ENCODE assay signal across 18 cellular contexts in genomic region chr5:161077895-161078566, GRCh38.
DNase-seq lines count a peak whose midpoint lies in the region; ATAC-seq, FAIRE-seq and TF ChIP-seq lines count a peak whose summit lies in the region.
"Had no signal": no experiment of that assay in that cellular context is flagged by ENCODE, and none has a peak within 500 bp of the region (broad histone marks: within the 10 kb centered on the region; RNA-seq: fewer than 3 reads in every experiment).

No MANE protein-coding gene starts in this region.

- TF ChIP-seq CTCF in nephron (IDR thresholded peaks at IDR 0.05; ENCODE audit: unreplicated experiment in 3 of 3): no peak

- H3K9me3 Mint-ChIP-seq in nephron: peaks cover 7% of the 10 kb centered on the region
- H3K9me3 Mint-ChIP-seq in activated T-helper 17 cell treated with anti-CD3 and anti-CD28 coated beads, Interleukin-2, amount 50 U/mL, for 72 hours: no peaks in the 10 kb centered on the region
- H3K9me3 Mint-ChIP-seq: HFFc6 had no signal

- no peaks in the 10 kb centered on the region for H3K36me3 Mint-ChIP-seq in nephron (ENCODE audit: low read depth)
- H3K36me3 Mint-ChIP-seq in activated T-helper 17 cell treated with anti-CD3 and anti-CD28 coated beads, Interleukin-2, amount 50 U/mL, for 72 hours (ENCODE audit: low read depth): no peaks in the 10 kb centered on the region
- H3K36me3 Mint-ChIP-seq: CD4-positive, CD25-positive, alpha-beta regulatory T cell; CD8-positive, alpha-beta T cell had no signal

- DNase-seq in GM18507 (ENCODE audit: extremely low spot score, insufficient read length, low read depth): no peak
- DNase-seq: Caco-2; CD4-positive, CD25-positive, alpha-beta regulatory T cell; CD8-positive, alpha-beta T cell; DMS153; DND-41; GOT3; HFFc6 had no signal

- peak; percentile 21 for ATAC-seq in HG03432 (IDR thresholded peaks at IDR 0.05; ENCODE audit: unreplicated experiment)
- ATAC-seq in HG02885 (IDR thresholded peaks at IDR 0.05; ENCODE audit: poor library complexity, unreplicated experiment): no peak
- no peak for ATAC-seq in GM18868 (IDR thresholded peaks at IDR 0.05; ENCODE audit: unreplicated experiment)
- ATAC-seq in activated T-helper 17 cell treated with anti-CD3 and anti-CD28 coated beads, Interleukin-2, amount 50 U/mL, for 72 hours (replicated peaks): no peak
- ATAC-seq: CD8-positive, alpha-beta T cell had no signal

- peak overlapping the region in 2 of 3 experiments; percentile 47 to 84 for H3K27ac Mint-ChIP-seq in nephron
- no peak overlapping the region for H3K27ac Mint-ChIP-seq in activated T-helper 17 cell treated with anti-CD3 and anti-CD28 coated beads, Interleukin-2, amount 50 U/mL, for 72 hours
- H3K27ac Mint-ChIP-seq: B cell; CD4-positive, CD25-positive, alpha-beta regulatory T cell; CD8-positive, alpha-beta T cell; HFFc6 had no signal

- no peaks in the 10 kb centered on the region for H3K4me1 Mint-ChIP-seq in nephron
- no peaks in the 10 kb centered on the region for H3K4me1 Mint-ChIP-seq in activated T-helper 17 cell treated with anti-CD3 and anti-CD28 coated beads, Interleukin-2, amount 50 U/mL, for 72 hours
- H3K4me1 Mint-ChIP-seq: B cell; CD4-positive, CD25-positive, alpha-beta regulatory T cell had no signal

- H3K27me3 Mint-ChIP-seq in nephron (ENCODE audit: low read depth): no peaks in the 10 kb centered on the region
- no peaks in the 10 kb centered on the region for H3K27me3 Mint-ChIP-seq in activated T-helper 17 cell treated with anti-CD3 and anti-CD28 coated beads, Interleukin-2, amount 50 U/mL, for 72 hours
- H3K27me3 Mint-ChIP-seq: B cell had no signal

- peak; percentile 5 for FAIRE-seq in GM18507 (lab: Jason Lieb, UNC)
- FAIRE-seq: A204.1, G401.6, GM12892, H54 had no signal

- no peak overlapping the region for H3K4me3 Mint-ChIP-seq in nephron
- H3K4me3 Mint-ChIP-seq in activated T-helper 17 cell treated with anti-CD3 and anti-CD28 coated beads, Interleukin-2, amount 50 U/mL, for 72 hours: no peak overlapping the region
- H3K4me3 Mint-ChIP-seq: B cell; CD4-positive, CD25-positive, alpha-beta regulatory T cell; CD8-positive, alpha-beta T cell; HFFc6 had no signal
